Comparison of ENCODE assay signal across 11 cellular contexts in the genomic region with DNA sequence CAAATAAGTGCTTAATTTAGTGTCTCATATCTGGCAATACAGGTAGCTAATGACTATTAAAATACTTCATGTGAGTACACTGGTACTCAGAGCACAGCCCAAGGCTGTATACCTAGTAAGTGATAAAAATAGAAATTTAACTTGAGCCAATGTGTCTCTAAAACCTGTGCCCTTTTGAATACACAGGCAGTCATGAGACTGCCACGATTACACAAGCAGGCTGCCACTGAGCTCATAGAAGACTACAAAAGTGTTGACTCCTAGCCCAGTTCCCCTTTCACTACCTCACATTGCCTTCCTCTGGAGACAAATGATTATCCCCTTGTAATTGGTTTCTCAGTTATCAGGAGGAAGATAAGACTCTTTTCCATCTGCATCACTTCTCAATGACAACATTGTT.
DNase-seq lines count a peak whose midpoint lies in the region; ATAC-seq, FAIRE-seq and TF ChIP-seq lines count a peak whose summit lies in the region.
"Had no signal": no experiment of that assay in that cellular context is flagged by ENCODE, and none has a peak within 500 bp of the region (broad histone marks: within the 10 kb centered on the region; RNA-seq: fewer than 3 reads in every experiment).

No MANE protein-coding gene starts in this region.

- H2AFZ ChIP-seq in MM.1S (ENCODE audit: low read length), result no peak overlapping the region

- H3K79me2 ChIP-seq in MM.1S (ENCODE audit: low read length), result no peaks in the 10 kb centered on the region

- 22% methylated on average over 1 of the region's 1 CpG for whole genome bisulfite sequencing in esophagus muscularis mucosa

- H3K36me3 Mint-ChIP-seq in osteocyte (ENCODE audit: unreplicated experiment), result no peaks in the 10 kb centered on the region

- H3F3A ChIP-seq in MM.1S (ENCODE audit: insufficient read depth, low read length), result no peaks in the 10 kb centered on the region

- H3K36me3 ChIP-seq in MM.1S (replicated peaks; ENCODE audit: insufficient read depth, low read length) (no peaks in the 10 kb centered on the region), esophagus muscularis mucosa (no peaks in the 10 kb centered on the region)

- no peaks in the 10 kb centered on the region for H3K27me3 ChIP-seq in MM.1S (replicated peaks; ENCODE audit: insufficient read depth, low read length)
- no peaks in the 10 kb centered on the region for H3K27me3 ChIP-seq in esophagus muscularis mucosa

- no peaks in the 10 kb centered on the region for H4K20me1 ChIP-seq in MM.1S (ENCODE audit: insufficient read depth, low read length)

- DNase-seq in DMS 273 treated with DMSO at 0.1 percent for 48 hours (lab: John Stamatoyannopoulos, UW) (peak; percentile 21), NCI-H460 (ENCODE audit: extremely low read depth, low read depth) (peak; percentile 27), fibroblast of gingiva (ENCODE audit: low read depth) (peak; percentile 74), osteocyte (ENCODE audit: extremely low spot score, unreplicated experiment) (no peak), MM.1S (no peak), esophagus muscularis mucosa (ENCODE audit: extremely low spot score) (no peak), GM12892 (ENCODE audit: insufficient read length) (no peak)
- DNase-seq: NCI-H187 had no signal

- H3K27ac ChIP-seq in MM.1S (ENCODE audit: low read length) (no peak overlapping the region), esophagus muscularis mucosa (replicated peaks in 1 of 4) (peak overlapping the region in 1 of 4 donors; percentile 11)

- H3K4me3 ChIP-seq in MM.1S (ENCODE audit: low read length), result no peak overlapping the region
- no peak overlapping the region for H3K4me3 ChIP-seq in esophagus muscularis mucosa

- H3K9me3 Mint-ChIP-seq in osteocyte (ENCODE audit: unreplicated experiment), result peaks cover 6% of the 10 kb centered on the region
- H3K9me3 Mint-ChIP-seq: nephron had no signal

- TF ChIP-seq CTCF in osteocyte (IDR thresholded peaks at IDR 0.05) (no peak), MM.1S (IDR thresholded peaks at IDR 0.05; ENCODE audit: low read length) (no peak), esophagus muscularis mucosa (IDR thresholded peaks at IDR 0.05) (no peak)

- H3K27ac Mint-ChIP-seq in osteocyte (ENCODE audit: unreplicated experiment), result peak overlapping the region; percentile 56
- H3K27ac Mint-ChIP-seq: nephron had no signal

- no peak for ATAC-seq in GM19328 (IDR thresholded peaks at IDR 0.05; ENCODE audit: unreplicated experiment)

- H3K9me3 ChIP-seq in MM.1S (replicated peaks; ENCODE audit: insufficient read depth, low read length), result no peaks in the 10 kb centered on the region
- no peaks in the 10 kb centered on the region for H3K9me3 ChIP-seq in esophagus muscularis mucosa

- H3K27me3 Mint-ChIP-seq in osteocyte (ENCODE audit: unreplicated experiment), result no peaks in the 10 kb centered on the region

- H3K4me1 Mint-ChIP-seq in osteocyte (ENCODE audit: unreplicated experiment), result peaks cover 28% of the 10 kb centered on the region
- H3K4me1 Mint-ChIP-seq: nephron had no signal

- intact Hi-C loops in esophagus muscularis mucosa (cut with DNase I), result no loop called here

- H3K4me3 Mint-ChIP-seq in osteocyte (ENCODE audit: unreplicated experiment), result no peak overlapping the region
- H3K4me3 Mint-ChIP-seq: nephron had no signal

- H3K9ac ChIP-seq in MM.1S (ENCODE audit: low read length), result no peak overlapping the region

- H3K4me1 ChIP-seq in MM.1S (ENCODE audit: low read length) (no peaks in the 10 kb centered on the region), esophagus muscularis mucosa (peaks cover 7 to 15% (median 10%) of the 10 kb centered on the region in 4 donors)

- no peak for TF ChIP-seq EP300 in esophagus muscularis mucosa (IDR thresholded peaks at IDR 0.05)

- FAIRE-seq in GM12892 (lab: Jason Lieb, UNC), result no peak
- FAIRE-seq: endothelial cell of umbilical vein had no signal

- H3K4me2 ChIP-seq in MM.1S (ENCODE audit: low read depth, low read length), result no peak overlapping the region

- TF ChIP-seq POLR2A in esophagus muscularis mucosa (IDR thresholded peaks at IDR 0.05; ENCODE audit: low read depth) (no peak), GM12892 (IDR thresholded peaks at IDR 0.05; ENCODE audit: low read depth, low read length) (no peak)

- no peaks in the 10 kb centered on the region for H3K9me2 ChIP-seq in MM.1S (replicated peaks; ENCODE audit: insufficient read depth, low read length)

Comparison
In these comparisons a context has a peak if more than half of its experiments do, and no peak if none do; other contexts are left out.
1. DNase-seq: peak in DMS 273 treated with DMSO at 0.1 percent for 48 hours (single experiment), NCI-H460 (single experiment) and fibroblast of gingiva (single experiment); none in osteocyte (single experiment), MM.1S (single experiment), esophagus muscularis mucosa (single experiment) and GM12892 (single experiment).